12 cellular contexts compared by ENCODE assay signal in genomic region chr9:96555567-96556386, GRCh38.
DNase-seq lines count a peak whose midpoint lies in the region; ATAC-seq, FAIRE-seq and TF ChIP-seq lines count a peak whose summit lies in the region.
"Had no signal": no experiment of that assay in that cellular context is flagged by ENCODE, and none has a peak within 500 bp of the region (broad histone marks: within the 10 kb centered on the region; RNA-seq: fewer than 3 reads in every experiment).

No MANE protein-coding gene starts in this region.

- no peaks in the 10 kb centered on the region for H4K20me1 ChIP-seq in Loucy (ENCODE audit: insufficient read depth, low read length, poor library complexity, severe bottlenecking)

- H3K9me3 ChIP-seq in Loucy (ENCODE audit: insufficient read depth, low read depth, low read length): no peaks in the 10 kb centered on the region
- no peaks in the 10 kb centered on the region for H3K9me3 ChIP-seq in body of pancreas
- no peaks in the 10 kb centered on the region for H3K9me3 ChIP-seq in suprapubic skin
- no peaks in the 10 kb centered on the region for H3K9me3 ChIP-seq in small intestine (ENCODE audit: control insufficient read depth, low read depth)
- H3K9me3 ChIP-seq: HAP-1 had no signal

- no peaks in the 10 kb centered on the region for H3K79me2 ChIP-seq in Loucy (ENCODE audit: insufficient read depth, low read length)

- H3K27ac ChIP-seq in body of pancreas: peak overlapping the region in 2 of 4 donors; percentile 15 to 30
- H3K27ac ChIP-seq in suprapubic skin: peak overlapping the region; percentile 85
- no peak overlapping the region for H3K27ac ChIP-seq in small intestine (ENCODE audit: low read depth in 1 of 2, low read length in 1 of 2)

- no peak overlapping the region for H3K9ac ChIP-seq in Loucy (ENCODE audit: low read depth, low read length, poor library complexity, severe bottlenecking)

- DNase-seq in body of pancreas (no peak), kidney tubule cell (ENCODE audit: low spot score) (peak; percentile 4), suprapubic skin (ENCODE audit: low spot score in 2 of 2) (no peak), T-helper 9 cell (no peak), NCI-H1436 (lab: John Stamatoyannopoulos, UW) (no peak), small intestine (no peak)
- DNase-seq: mesendoderm; NCI-H1417 treated with DMSO at 0.1 percent for 48 hours; stimulated activated CD4-positive, alpha-beta T cell treated with anti-CD3 and anti-CD28 coated beads, Interleukin-12 subunit alpha, Interleukin-12 subunit beta, amount 100 ng/mL, for 4 hours had no signal

- TF ChIP-seq POLR2A in body of pancreas (IDR thresholded peaks at IDR 0.05): no peak
- no peak for TF ChIP-seq POLR2A in suprapubic skin (IDR thresholded peaks at IDR 0.05)

- 0 out of 2 replicates have a peak overlapping the region, but pooled peaks have one; percentile 37 for H2AFZ ChIP-seq in Loucy (ENCODE audit: low read length)

- no peaks in the 10 kb centered on the region for H3F3A ChIP-seq in Loucy (ENCODE audit: low read depth)

- peak; percentile 42 for ATAC-seq in body of pancreas
- ATAC-seq in GM21447 (IDR thresholded peaks at IDR 0.05; ENCODE audit: unreplicated experiment): no peak

- TF ChIP-seq CTCF in Loucy (conservative IDR thresholded peaks at IDR 0.05; ENCODE audit: low read length) (no peak), body of pancreas (IDR thresholded peaks at IDR 0.05) (no peak), suprapubic skin (IDR thresholded peaks at IDR 0.05) (no peak)

- WGBS in body of pancreas, 2 donors: 64 to 67% methylated on average over 11 of the region's 11 CpGs
- WGBS in suprapubic skin: 52% methylated on average over 11 of the region's 11 CpGs
- WGBS in small intestine, 3 donors: 64 to 86% (median 83%) methylated on average over 11 of the region's 11 CpGs

- H3K27me3 ChIP-seq in Loucy (ENCODE audit: insufficient read depth, low read length, poor library complexity, severe bottlenecking) (no peaks in the 10 kb centered on the region), body of pancreas (no peaks in the 10 kb centered on the region), suprapubic skin (no peaks in the 10 kb centered on the region), small intestine (ENCODE audit: control insufficient read depth in 2 of 2, insufficient read depth in 2 of 2, low read length in 2 of 2) (no peaks in the 10 kb centered on the region)

- H3K36me3 ChIP-seq in Loucy (ENCODE audit: insufficient read depth, low read length): no peaks in the 10 kb centered on the region
- H3K36me3 ChIP-seq in body of pancreas (replicated peaks in 1 of 2; ENCODE audit: insufficient read depth in 1 of 2, low read depth in 2 of 2): peaks cover 0 to 3% of the 10 kb centered on the region in 2 donors
- no peaks in the 10 kb centered on the region for H3K36me3 ChIP-seq in suprapubic skin
- peaks cover 3 to 5% of the 10 kb centered on the region in 2 donors for H3K36me3 ChIP-seq in small intestine (ENCODE audit: control insufficient read depth in 2 of 2, insufficient read depth in 2 of 2, low read length in 2 of 2)

- intact Hi-C loops in body of pancreas (cut with DNase I): no loop called here

- no peak for TF ChIP-seq EP300 in suprapubic skin (IDR thresholded peaks at IDR 0.05)

- FAIRE-seq in small intestine (lab: Jason Lieb, UNC): no peak

- H3K9me2 ChIP-seq in Loucy (replicated peaks; ENCODE audit: low read depth, low read length): no peaks in the 10 kb centered on the region

- H3K4me3 ChIP-seq in Loucy (ENCODE audit: low read length, poor library complexity, severe bottlenecking) (no peak overlapping the region), body of pancreas (no peak overlapping the region), suprapubic skin (no peak overlapping the region), small intestine (ENCODE audit: low read depth in 1 of 2, low read length in 2 of 2) (no peak overlapping the region)
- H3K4me3 ChIP-seq: HAP-1 had no signal

- no peak overlapping the region for H3K4me2 ChIP-seq in Loucy (ENCODE audit: low read depth, low read length, poor library complexity, severe bottlenecking)

- H3K4me1 ChIP-seq in Loucy (ENCODE audit: insufficient read depth, low read length, poor library complexity, severe bottlenecking) (no peaks in the 10 kb centered on the region), body of pancreas (no peaks in the 10 kb centered on the region), suprapubic skin (peaks cover 13% of the 10 kb centered on the region), small intestine (ENCODE audit: control insufficient read depth in 2 of 2, insufficient read depth in 1 of 2, low read depth in 1 of 2, low read length in 1 of 2) (no peaks in the 10 kb centered on the region)
- H3K4me1 ChIP-seq: HAP-1 had no signal
